1 cellular context compared by ENCODE assay signal in genomic region chr5:72653586-72653985, GRCh38.
TF ChIP-seq lines count a peak whose summit lies in the region.

No MANE protein-coding gene starts in this region.

TF ChIP-seq in HEK293, 187 proteins besides CTCF, POLR2A, EP300 and RAD21 (continued from another document):
- TF ChIP-seq, protein P1, sequence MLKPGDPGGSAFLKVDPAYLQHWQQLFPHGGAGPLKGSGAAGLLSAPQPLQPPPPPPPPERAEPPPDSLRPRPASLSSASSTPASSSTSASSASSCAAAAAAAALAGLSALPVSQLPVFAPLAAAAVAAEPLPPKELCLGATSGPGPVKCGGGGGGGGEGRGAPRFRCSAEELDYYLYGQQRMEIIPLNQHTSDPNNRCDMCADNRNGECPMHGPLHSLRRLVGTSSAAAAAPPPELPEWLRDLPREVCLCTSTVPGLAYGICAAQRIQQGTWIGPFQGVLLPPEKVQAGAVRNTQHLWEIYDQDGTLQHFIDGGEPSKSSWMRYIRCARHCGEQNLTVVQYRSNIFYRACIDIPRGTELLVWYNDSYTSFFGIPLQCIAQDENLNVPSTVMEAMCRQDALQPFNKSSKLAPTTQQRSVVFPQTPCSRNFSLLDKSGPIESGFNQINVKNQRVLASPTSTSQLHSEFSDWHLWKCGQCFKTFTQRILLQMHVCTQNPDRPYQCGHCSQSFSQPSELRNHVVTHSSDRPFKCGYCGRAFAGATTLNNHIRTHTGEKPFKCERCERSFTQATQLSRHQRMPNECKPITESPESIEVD (tag by site-specific recombination; IDR thresholded peaks at IDR 0.05): 0 out of 2 replicates have a peak, but pooled peaks have one; percentile 22
- TF ChIP-seq, protein P2, sequence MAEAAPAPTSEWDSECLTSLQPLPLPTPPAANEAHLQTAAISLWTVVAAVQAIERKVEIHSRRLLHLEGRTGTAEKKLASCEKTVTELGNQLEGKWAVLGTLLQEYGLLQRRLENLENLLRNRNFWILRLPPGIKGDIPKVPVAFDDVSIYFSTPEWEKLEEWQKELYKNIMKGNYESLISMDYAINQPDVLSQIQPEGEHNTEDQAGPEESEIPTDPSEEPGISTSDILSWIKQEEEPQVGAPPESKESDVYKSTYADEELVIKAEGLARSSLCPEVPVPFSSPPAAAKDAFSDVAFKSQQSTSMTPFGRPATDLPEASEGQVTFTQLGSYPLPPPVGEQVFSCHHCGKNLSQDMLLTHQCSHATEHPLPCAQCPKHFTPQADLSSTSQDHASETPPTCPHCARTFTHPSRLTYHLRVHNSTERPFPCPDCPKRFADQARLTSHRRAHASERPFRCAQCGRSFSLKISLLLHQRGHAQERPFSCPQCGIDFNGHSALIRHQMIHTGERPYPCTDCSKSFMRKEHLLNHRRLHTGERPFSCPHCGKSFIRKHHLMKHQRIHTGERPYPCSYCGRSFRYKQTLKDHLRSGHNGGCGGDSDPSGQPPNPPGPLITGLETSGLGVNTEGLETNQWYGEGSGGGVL (tag by site-specific recombination; IDR thresholded peaks at IDR 0.05): no peak
- TF ChIP-seq OSR2 (tag by site-specific recombination; IDR thresholded peaks at IDR 0.05) (peak; percentile 31; the same call in 1 of the 2 replicates), ZIC2 (tag by site-specific recombination; IDR thresholded peaks at IDR 0.05) (peak; percentile 96), ZNF362 (tag by site-specific recombination; IDR thresholded peaks at IDR 0.05) (no peak), ZNF274 (IDR thresholded peaks at IDR 0.05; ENCODE audit: low read length) (no peak), ZNF274 (tag by site-specific recombination; IDR thresholded peaks at IDR 0.05; ENCODE audit: borderline replicate concordance) (no peak), ZNF629 (tag by site-specific recombination; IDR thresholded peaks at IDR 0.05) (peak; percentile 45; the same call in 1 of the 2 replicates)
